ENCODE assay signal across 1 cellular context in genomic region chr12:49553512-49554088, GRCh38.
TF ChIP-seq lines count a peak whose summit lies in the region.

No MANE protein-coding gene starts in this region.

TF ChIP-seq in HepG2, 621 proteins besides CTCF, POLR2A, EP300 and RAD21:
- TF ChIP-seq SMC3 (IDR thresholded peaks at IDR 0.05; ENCODE audit: low read length) (peak; percentile 61), MIXL1 (CRISPR knock-in tag; IDR thresholded peaks at IDR 0.05) (peak; percentile 82), NR2F6 (IDR thresholded peaks at IDR 0.05) (no peak), NR2F6 (CRISPR knock-in tag; IDR thresholded peaks at IDR 0.05) (0 out of 2 replicates have a peak, but pooled peaks have one; percentile 9), STAG1 (CRISPR knock-in tag; IDR thresholded peaks at IDR 0.05) (peak; percentile 76), HNF1B (CRISPR knock-in tag; IDR thresholded peaks at IDR 0.05) (peak; percentile 16; the same call in 1 of the 2 replicates), MAFG (CRISPR knock-in tag; IDR thresholded peaks at IDR 0.05) (no peak), HMGXB4 (CRISPR knock-in tag; IDR thresholded peaks at IDR 0.05; ENCODE audit: borderline replicate concordance in 1 of 2, low read depth in 1 of 2) (0 out of 4 replicates have a peak, but pooled peaks of 1 of the 2 experiments have one; percentile 22), MXD4 (CRISPR knock-in tag; IDR thresholded peaks at IDR 0.05) (0 out of 2 replicates have a peak, but pooled peaks have one; percentile 23), ZNF281 (CRISPR knock-in tag; IDR thresholded peaks at IDR 0.05; ENCODE audit: borderline replicate concordance) (no peak), THRA (CRISPR knock-in tag; IDR thresholded peaks at IDR 0.05; ENCODE audit: borderline replicate concordance) (0 out of 2 replicates have a peak, but pooled peaks have one; percentile 28)
